26 cellular contexts compared by ENCODE assay signal in the genomic region with DNA sequence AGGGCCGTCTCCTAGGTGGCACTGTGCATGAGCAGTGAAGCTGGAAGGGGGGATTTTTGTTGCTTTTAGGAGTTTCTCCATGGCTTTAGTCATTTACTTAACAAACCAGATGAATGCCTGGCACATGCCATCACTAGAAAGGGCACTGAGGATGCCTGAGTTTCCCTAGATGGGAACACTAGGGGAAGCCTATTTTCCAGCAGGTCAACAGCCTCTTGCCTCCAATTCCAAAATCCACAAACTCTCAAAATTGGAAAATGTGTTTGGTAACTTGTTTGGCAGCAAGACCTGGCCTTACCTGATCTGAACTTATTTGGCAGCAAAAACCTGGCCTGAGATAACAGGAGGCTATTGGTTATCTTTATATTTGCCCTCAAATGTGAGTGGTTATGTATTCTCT. TPM values are rescaled to one million over a fixed set of nuclear protein-coding genes. Genes with fewer than 3 reads are reported as not detected.
DNase-seq lines count a peak whose midpoint lies in the region; ATAC-seq, FAIRE-seq and TF ChIP-seq lines count a peak whose summit lies in the region.
"Had no signal": no experiment of that assay in that cellular context is flagged by ENCODE, and none has a peak within 500 bp of the region (broad histone marks: within the 10 kb centered on the region; RNA-seq: fewer than 3 reads in every experiment).

No MANE protein-coding gene starts in this region.

- H4K20me1 ChIP-seq in PC-3 (ENCODE audit: low read length) (no peaks in the 10 kb centered on the region), endothelial cell of umbilical vein (replicated peaks; ENCODE audit: control insufficient read depth, extremely low read depth, insufficient read depth, low read length) (no peaks in the 10 kb centered on the region), smooth muscle cell (ENCODE audit: low read depth) (peaks cover 32% of the 10 kb centered on the region)

- CTCF ChIA-PET in PC-3 (lab: Charles Lee) (no interaction called here), endothelial cell of umbilical vein (lab: Charles Lee) (no interaction called here)

- no peak overlapping the region for H2AFZ ChIP-seq in PC-3 (ENCODE audit: low read length)
- no peak overlapping the region for H2AFZ ChIP-seq in endothelial cell of umbilical vein (ENCODE audit: low read depth, low read length)
- no peak overlapping the region for H2AFZ ChIP-seq in smooth muscle cell (ENCODE audit: low read depth)

- H3K4me1 ChIP-seq in PC-3 (ENCODE audit: insufficient read depth, low read length), result peaks cover 6% of the 10 kb centered on the region
- H3K4me1 ChIP-seq in endothelial cell of umbilical vein (ENCODE audit: control insufficient read depth, extremely low read depth, insufficient read depth, low read length), result peaks cover 37% of the 10 kb centered on the region
- H3K4me1 ChIP-seq in right lobe of liver, result peaks cover 0 to 45% (median 8%) of the 10 kb centered on the region in 4 donors
- H3K4me1 ChIP-seq in smooth muscle cell (ENCODE audit: low read depth), result peaks cover 22% of the 10 kb centered on the region

- peak overlapping the region; percentile 71; the same call in 1 of the 2 replicates for H3K4me3 ChIP-seq in PC-3 (ENCODE audit: low read length)
- H3K4me3 ChIP-seq in endothelial cell of umbilical vein (replicated peaks in 1 of 3; ENCODE audit: insufficient read depth in 1 of 3, low read depth in 1 of 3, low read length in 3 of 3), result peak overlapping the region in 2 of 3 experiments; percentile 67 to 83
- H3K4me3 ChIP-seq in right lobe of liver, result peak overlapping the region; percentile 50 to 95 (median 86)
- H3K4me3 ChIP-seq in smooth muscle cell, result peak overlapping the region; percentile 58
- H3K4me3 ChIP-seq: gastrocnemius medialis, SJCRH30, thoracic aorta had no signal

- no TSS peak for BruUV-seq in PC-3 (replicated peaks; lab: Mats Ljungman, UMichigan)
- no TSS peak for BruUV-seq in endothelial cell of umbilical vein (replicated peaks; lab: Mats Ljungman, UMichigan)

- FAIRE-seq in endothelial cell of umbilical vein (lab: Jason Lieb, UNC), result no peak

- ATAC-seq in PC-3, result no peak
- peak; percentile 13 to 56 (median 50) for ATAC-seq in right lobe of liver
- ATAC-seq: activated CD8-positive, alpha-beta T cell treated with anti-CD3 and anti-CD28 coated beads, Interleukin-2, amount 10 ng/mL, durations not matched to agents 7 days and 5 days; esophagus mucosa; gastrocnemius medialis; stimulated activated naive CD8-positive, alpha-beta T cell treated with anti-CD3 and anti-CD28 coated beads, Interleukin-15, Interleukin-2, amounts not matched to agents 100 U/mL and 50 U/mL, for 24 hours had no signal

- peak overlapping the region; percentile 90 for H3K4me2 ChIP-seq in PC-3 (ENCODE audit: low read length)
- peak overlapping the region; percentile 93 for H3K4me2 ChIP-seq in endothelial cell of umbilical vein (ENCODE audit: insufficient read depth, low read length)
- H3K4me2 ChIP-seq in smooth muscle cell, result peak overlapping the region; percentile 95

- TF ChIP-seq CTCF in PC-3 (conservative IDR thresholded peaks at IDR 0.05; ENCODE audit: low read depth, low read length) (no peak), endothelial cell of umbilical vein (IDR thresholded peaks at IDR 0.05; ENCODE audit: extremely low read depth in 1 of 2, insufficient read depth in 1 of 2, low read depth in 1 of 2, low read length in 2 of 2) (no peak), right lobe of liver (IDR thresholded peaks at IDR 0.05) (no peak), smooth muscle cell (IDR thresholded peaks at IDR 0.05; ENCODE audit: borderline replicate concordance, insufficient read depth, poor library complexity, severe bottlenecking) (no peak)

- dilution Hi-C loops in endothelial cell of umbilical vein (cut with MboI; ENCODE audit: extremely low pct_ligation_motif_present, low sequenced_read_pairs), result no loop called here

- DNase-seq in PC-3 (no peak), endothelial cell of umbilical vein (ENCODE audit: low read depth, low spot score) (no peak), right lobe of liver (peak in 1 of 3 donors; percentile 75), smooth muscle cell (lab: John Stamatoyannopoulos, UW; ENCODE audit: unreplicated experiment) (no peak), T-helper 9 cell (no peak), inferior parietal cortex (ENCODE audit: extremely low spot score) (no peak)
- no peak for DNase-seq in activated CD4-positive, alpha-beta T cell treated with anti-CD3 and anti-CD28 coated beads for 48 hours
- DNase-seq: activated CD4-positive, alpha-beta T cell treated with anti-CD3 and anti-CD28 coated beads for 1 hour; activated CD8-positive, alpha-beta T cell treated with anti-CD3 and anti-CD28 coated beads, Interleukin-2, amount 10 ng/mL, durations not matched to agents 7 days and 5 days; activated effector memory CD4-positive, alpha-beta T cell treated with Interleukin-2 at 50 U/mL for 16 hours; activated naive CD8-positive, alpha-beta T cell treated with anti-CD3 and anti-CD28 coated beads, Interleukin-2, amount 10 ng/mL, durations not matched to agents 7 days and 5 days; activated T-cell treated with anti-CD3 and anti-CD28 coated beads for 4 hours; CD4-positive, CD25-positive, alpha-beta regulatory T cell; effector CD8-positive, alpha-beta T cell; gastrocnemius medialis; naive B cell; NCI-H1105 treated with DMSO at 0.1 percent for 48 hours; NCI-H2029; NCI-H774; retina; SJCRH30; stimulated activated naive CD8-positive, alpha-beta T cell treated with anti-CD3 and anti-CD28 coated beads, Interleukin-15, Interleukin-2, amounts not matched to agents 100 U/mL and 50 U/mL, for 24 hours had no signal

- H3K27me3 ChIP-seq in PC-3 (ENCODE audit: low read length), result no peaks in the 10 kb centered on the region
- no peaks in the 10 kb centered on the region for H3K27me3 ChIP-seq in endothelial cell of umbilical vein (ENCODE audit: control insufficient read depth in 2 of 2, insufficient read depth in 2 of 2, low read length in 2 of 2)
- no peaks in the 10 kb centered on the region for H3K27me3 ChIP-seq in right lobe of liver
- no peaks in the 10 kb centered on the region for H3K27me3 ChIP-seq in smooth muscle cell (ENCODE audit: low read depth)
- H3K27me3 ChIP-seq: SJCRH30 had no signal

- no CpG with 5 or more reads among the region's 1 CpG for WGBS in right lobe of liver (ENCODE audit: insufficient coverage, low coverage, low lambda C conversion rate, missing lambda C conversion rate)
- WGBS in smooth muscle cell (ENCODE audit: low lambda C conversion rate), result 42% methylated on average over 1 of the region's 1 CpG

- POLR2A ChIA-PET in PC-3 (lab: Charles Lee; ENCODE audit: unreplicated experiment), result no interaction called here
- POLR2A ChIA-PET in endothelial cell of umbilical vein (lab: Charles Lee), result no interaction called here

- TF ChIP-seq POLR2A in endothelial cell of umbilical vein (IDR thresholded peaks at IDR 0.05; ENCODE audit: low read depth, low read length) (no peak), right lobe of liver (IDR thresholded peaks at IDR 0.05) (peak; percentile 8)

- H3K27ac ChIP-seq in PC-3 (ENCODE audit: low read length) (no peak overlapping the region), endothelial cell of umbilical vein (ENCODE audit: insufficient read depth, low read depth, low read length) (no peak overlapping the region), right lobe of liver (peak overlapping the region in 2 of 3 donors; percentile 64 to 74), smooth muscle cell (ENCODE audit: low read depth) (no peak overlapping the region)
- H3K27ac ChIP-seq: gastrocnemius medialis, SJCRH30, thoracic aorta had no signal

- no peaks in the 10 kb centered on the region for H3K9me1 ChIP-seq in endothelial cell of umbilical vein (replicated peaks; ENCODE audit: control insufficient read depth, extremely low read depth, insufficient read depth, low read length)

- H3K9ac ChIP-seq in PC-3 (ENCODE audit: low read length) (no peak overlapping the region), endothelial cell of umbilical vein (replicated peaks; ENCODE audit: extremely low read depth, insufficient read depth, low read length) (no peak overlapping the region), smooth muscle cell (ENCODE audit: low read depth) (no peak overlapping the region)

- no peaks in the 10 kb centered on the region for H3K9me2 ChIP-seq in PC-3 (replicated peaks; ENCODE audit: low read length)

- intact Hi-C loops in PC-3 (cut with micrococcal nuclease), result loop anchor here (5.0 to 10.0 kb wide), 2 partner anchors 48 to 130 kb away; no protein-coding TSS in a partner anchor
- intact Hi-C loops in endothelial cell of umbilical vein (cut with micrococcal nuclease), result loop anchor here (5.0 kb wide), 1 partner anchor 83 kb away; no protein-coding TSS in a partner anchor
- intact Hi-C loops in right lobe of liver (cut with DNase I), result loop anchor here in 1 of 2 donors (10.0 kb wide), 2 partner anchors 60 to 300 kb away; no protein-coding TSS in a partner anchor

- H3K79me2 ChIP-seq in PC-3 (ENCODE audit: low read length) (peaks cover 15% of the 10 kb centered on the region; the same call in 1 of the 2 replicates), endothelial cell of umbilical vein (ENCODE audit: control insufficient read depth, insufficient read depth, low read length) (peaks cover 64% of the 10 kb centered on the region), smooth muscle cell (ENCODE audit: low read depth) (peaks cover 21% of the 10 kb centered on the region)

- no peaks in the 10 kb centered on the region for H3F3A ChIP-seq in PC-3 (ENCODE audit: low read length, unreplicated experiment)
- H3F3A ChIP-seq in smooth muscle cell (ENCODE audit: low read depth), result no peaks in the 10 kb centered on the region

- H3K9me3 ChIP-seq in PC-3 (ENCODE audit: low read length) (no peaks in the 10 kb centered on the region), endothelial cell of umbilical vein (replicated peaks; ENCODE audit: control insufficient read depth, insufficient read depth, low read length) (no peaks in the 10 kb centered on the region), right lobe of liver (no peaks in the 10 kb centered on the region), smooth muscle cell (replicated peaks; ENCODE audit: low read depth) (no peaks in the 10 kb centered on the region)
- H3K9me3 ChIP-seq: gastrocnemius medialis, SJCRH30, thoracic aorta had no signal

- H3K36me3 ChIP-seq in PC-3 (ENCODE audit: low read depth, low read length), result no peaks in the 10 kb centered on the region
- H3K36me3 ChIP-seq in endothelial cell of umbilical vein (ENCODE audit: control insufficient read depth in 2 of 2, extremely low read depth in 1 of 2, insufficient read depth in 2 of 2, low read length in 2 of 2), result peaks cover 4 to 13% of the 10 kb centered on the region in 2 experiments
- H3K36me3 ChIP-seq in right lobe of liver, result peaks cover 0 to 44% (median 22%) of the 10 kb centered on the region in 4 donors
- H3K36me3 ChIP-seq in smooth muscle cell (ENCODE audit: low read depth), result no peaks in the 10 kb centered on the region
- H3K36me3 ChIP-seq: gastrocnemius medialis, thoracic aorta had no signal

RNA-seq across cellular contexts. Expression of gene LIPG, which starts 2.6 kb away (rescaled TPM):
- total RNA-seq in PC-3 (2014; rRNA removed) (9.1 and 14.8 TPM in 2 replicates), endothelial cell of umbilical vein (80.6 and 96.2 TPM in 2 replicates), right lobe of liver (100 to 1,000 TPM in 1 of 6 experiments, 10 to 100 TPM in 5; 35.0 to 120 (median 59.1) TPM), smooth muscle cell (25.6 and 34.1 TPM in 2 replicates)
- polyA plus RNA-seq in endothelial cell of umbilical vein (63.2 and 86.3 TPM in 2 replicates), smooth muscle cell (15.3 and 25.5 TPM in 2 replicates)
- 78.5 and 83.1 TPM in 2 replicates for polyA plus RNA-seq in endothelial cell of umbilical vein (2011; cell fraction: cytosol; rRNA removed)
- polyA plus RNA-seq in endothelial cell of umbilical vein (2011; cell fraction: nucleus; rRNA removed), result 93.1 and 133 TPM in 2 replicates
- polyA plus RNA-seq in endothelial cell of umbilical vein (2012), result 76.7 and 116 TPM in 2 replicates
- polyA minus RNA-seq in endothelial cell of umbilical vein, result 167 and 184 TPM in 2 replicates
- not detected for polyA minus RNA-seq in endothelial cell of umbilical vein (2011; cell fraction: cytosol; rRNA and poly(A)+ RNA removed)
- 58.4 and 89.5 TPM in 2 replicates for polyA minus RNA-seq in endothelial cell of umbilical vein (2011; cell fraction: nucleus; rRNA and poly(A)+ RNA removed)
- total RNA-seq: CD4-positive, CD25-positive, alpha-beta regulatory T cell; osteocyte; T-helper 1 cell treated with Interleukin-12 subunit alpha and Interleukin-12 subunit beta and Interleukin-4 antibody, amounts not matched to agents 30 ng/mL and 1 ng/mL, for 36 hours had no signal
- polyA plus RNA-seq: CD4-positive, CD25-positive, alpha-beta regulatory T cell had no signal

Comparison
In these comparisons a context has a peak if more than half of its experiments do, and no peak if none do; other contexts are left out.
1. H3K27ac ChIP-seq: peak in right lobe of liver (2 of 3); none in PC-3 (single experiment), endothelial cell of umbilical vein (single experiment) and smooth muscle cell (single experiment).
2. Peak in every context shown above with its lines, with median percentiles within 50 percentile points of each other: H3K4me2 ChIP-seq and H3K4me3 ChIP-seq.